In genomic region chr17:39739885-39740356, GRCh38 we compare ENCODE assay signal across 9 cellular contexts. TPM values are rescaled to one million over a fixed set of nuclear protein-coding genes. Genes with fewer than 3 reads are reported as not detected.
DNase-seq lines count a peak whose midpoint lies in the region; ATAC-seq, FAIRE-seq and TF ChIP-seq lines count a peak whose summit lies in the region.
"Had no signal": no experiment of that assay in that cellular context is flagged by ENCODE, and none has a peak within 500 bp of the region (broad histone marks: within the 10 kb centered on the region; RNA-seq: fewer than 3 reads in every experiment).

No MANE protein-coding gene starts in this region.

- intact Hi-C loops in activated CD4-positive, alpha-beta T cell treated with anti-CD3 and anti-CD28 coated beads, Interleukin-2, amount 10 ng/mL, durations not matched to agents 24 days and 14 days (cut with micrococcal nuclease), result loop anchor here (5.0 kb wide), 1 partner anchor 48 kb away; no protein-coding TSS in a partner anchor
- intact Hi-C loops in colonic mucosa (cut with DNase I), result loop anchor here (5.0 kb wide), 1 partner anchor 113 kb away; the partner anchor contains the start of gene PPP1R1B
- intact Hi-C loops in tibial artery (cut with DNase I; ENCODE audit: low total_unique reads), result no loop called here

- POLR2A ChIA-PET in activated CD4-positive, alpha-beta T cell treated with anti-CD3 and anti-CD28 coated beads, Interleukin-2, amount 10 ng/mL, durations not matched to agents 7 days and 5 days (lab: Charles Lee), result no interaction called here

- no peak overlapping the region for H3K4me3 Mint-ChIP-seq in activated CD4-positive, alpha-beta T cell treated with anti-CD3 and anti-CD28 coated beads, Interleukin-2, amount 10 ng/mL, durations not matched to agents 24 days and 14 days
- no peak overlapping the region for H3K4me3 Mint-ChIP-seq in activated CD4-positive, alpha-beta T cell treated with anti-CD3 and anti-CD28 coated beads, Interleukin-2, amount 10 ng/mL, durations not matched to agents 7 days and 5 days

- H3K4me2 ChIP-seq in mesenchymal stem cell (ENCODE audit: low read length, poor library complexity, severe bottlenecking), result peak overlapping the region; percentile 93

- peaks cover 25% of the 10 kb centered on the region for H3K4me1 Mint-ChIP-seq in activated CD4-positive, alpha-beta T cell treated with anti-CD3 and anti-CD28 coated beads, Interleukin-2, amount 10 ng/mL, durations not matched to agents 24 days and 14 days
- H3K4me1 Mint-ChIP-seq in activated CD4-positive, alpha-beta T cell treated with anti-CD3 and anti-CD28 coated beads, Interleukin-2, amount 10 ng/mL, durations not matched to agents 7 days and 5 days, result peaks cover 38% of the 10 kb centered on the region

- H3K4ac ChIP-seq in mesenchymal stem cell (ENCODE audit: low read depth in 1 of 2, low read length in 2 of 2), result no peak overlapping the region

- FAIRE-seq in urothelium cell line (lab: Jason Lieb, UNC), result peak; percentile 59

- H3K23ac ChIP-seq in mesenchymal stem cell (ENCODE audit: low read length in 2 of 2), result no peak overlapping the region

- no peak overlapping the region for H3K14ac ChIP-seq in mesenchymal stem cell (ENCODE audit: low read length in 2 of 2)

- no peaks in the 10 kb centered on the region for H3K36me3 Mint-ChIP-seq in activated CD4-positive, alpha-beta T cell treated with anti-CD3 and anti-CD28 coated beads, Interleukin-2, amount 10 ng/mL, durations not matched to agents 24 days and 14 days (ENCODE audit: low read depth)
- H3K36me3 Mint-ChIP-seq in activated CD4-positive, alpha-beta T cell treated with anti-CD3 and anti-CD28 coated beads, Interleukin-2, amount 10 ng/mL, durations not matched to agents 7 days and 5 days (ENCODE audit: low read depth), result peaks cover 3% of the 10 kb centered on the region

- peak overlapping the region; percentile 87 for H3K27ac ChIP-seq in colonic mucosa
- H3K27ac ChIP-seq in mesenchymal stem cell (ENCODE audit: low read length, poor library complexity, severe bottlenecking), result peak overlapping the region; percentile 89
- no peak overlapping the region for H3K27ac ChIP-seq in tibial artery

- DNase-seq in activated CD4-positive, alpha-beta T cell treated with anti-CD3 and anti-CD28 coated beads, Interleukin-2, amount 10 ng/mL, durations not matched to agents 24 days and 14 days, result no peak
- DNase-seq in activated CD4-positive, alpha-beta T cell treated with anti-CD3 and anti-CD28 coated beads, Interleukin-2, amount 10 ng/mL, durations not matched to agents 7 days and 5 days, result no peak
- no peak for DNase-seq in colonic mucosa
- DNase-seq in mesenchymal stem cell, result no peak
- DNase-seq in urothelium cell line (ENCODE audit: low spot score), result no peak
- DNase-seq in tibial artery, result no peak

- H2AK5ac ChIP-seq in mesenchymal stem cell (ENCODE audit: low read length, severe bottlenecking), result peak overlapping the region; percentile 99

- H3K9me3 Mint-ChIP-seq in activated CD4-positive, alpha-beta T cell treated with anti-CD3 and anti-CD28 coated beads, Interleukin-2, amount 10 ng/mL, durations not matched to agents 24 days and 14 days, result no peaks in the 10 kb centered on the region
- no peaks in the 10 kb centered on the region for H3K9me3 Mint-ChIP-seq in activated CD4-positive, alpha-beta T cell treated with anti-CD3 and anti-CD28 coated beads, Interleukin-2, amount 10 ng/mL, durations not matched to agents 7 days and 5 days

- peaks cover 16% of the 10 kb centered on the region for H3K27me3 Mint-ChIP-seq in activated CD4-positive, alpha-beta T cell treated with anti-CD3 and anti-CD28 coated beads, Interleukin-2, amount 10 ng/mL, durations not matched to agents 24 days and 14 days
- H3K27me3 Mint-ChIP-seq in activated CD4-positive, alpha-beta T cell treated with anti-CD3 and anti-CD28 coated beads, Interleukin-2, amount 10 ng/mL, durations not matched to agents 7 days and 5 days, result peaks cover 6% of the 10 kb centered on the region

- CTCF ChIA-PET in activated CD4-positive, alpha-beta T cell treated with anti-CD3 and anti-CD28 coated beads, Interleukin-2, amount 10 ng/mL, durations not matched to agents 7 days and 5 days (lab: Charles Lee), result interaction anchor here (2.1 kb wide), 1 partner anchor 10 kb away, joined by 9 read pairs; the partner anchor contains the start of gene MIEN1

- H2BK12ac ChIP-seq in mesenchymal stem cell (ENCODE audit: low read length in 2 of 2), result peak overlapping the region in 1 of 2 experiments; percentile 32

- no peak overlapping the region for H2AFZ ChIP-seq in mesenchymal stem cell (ENCODE audit: low read depth, low read length)

- H3K79me1 ChIP-seq in mesenchymal stem cell (replicated peaks; ENCODE audit: low read length, poor library complexity, severe bottlenecking), result peaks cover 24% of the 10 kb centered on the region

- H3K27me3 ChIP-seq in colonic mucosa, result no peaks in the 10 kb centered on the region
- H3K27me3 ChIP-seq in mesenchymal stem cell (ENCODE audit: control insufficient read depth in 1 of 2, insufficient read depth in 1 of 2, low read length in 2 of 2), result peaks cover 0 to 6% of the 10 kb centered on the region in 2 experiments
- peaks cover 11 to 93% of the 10 kb centered on the region in 2 donors for H3K27me3 ChIP-seq in tibial artery

- TF ChIP-seq CTCF in colonic mucosa (IDR thresholded peaks at IDR 0.05), result no peak
- TF ChIP-seq CTCF in tibial artery (IDR thresholded peaks at IDR 0.05), result no peak

- H3K9me3 ChIP-seq in colonic mucosa (no peaks in the 10 kb centered on the region), mesenchymal stem cell (ENCODE audit: control insufficient read depth, low read length) (no peaks in the 10 kb centered on the region), tibial artery (no peaks in the 10 kb centered on the region)

- H4K91ac ChIP-seq in mesenchymal stem cell (ENCODE audit: low read length), result no peak overlapping the region

- no peak overlapping the region for H2BK120ac ChIP-seq in mesenchymal stem cell (ENCODE audit: low read depth, low read length)

- no peaks in the 10 kb centered on the region for H3K4me1 ChIP-seq in colonic mucosa
- H3K4me1 ChIP-seq in mesenchymal stem cell (ENCODE audit: control insufficient read depth, insufficient read depth, low read depth, low read length), result peaks cover 31% of the 10 kb centered on the region
- H3K4me1 ChIP-seq in tibial artery, result peaks cover 6 to 38% (median 27%) of the 10 kb centered on the region in 4 donors

- no peaks in the 10 kb centered on the region for H3K36me3 ChIP-seq in colonic mucosa
- peaks cover 0 to 30% of the 10 kb centered on the region in 2 experiments for H3K36me3 ChIP-seq in mesenchymal stem cell (ENCODE audit: control insufficient read depth in 1 of 2, insufficient read depth in 2 of 2, low read depth in 1 of 2, low read length in 2 of 2)
- peaks cover 0 to 23% (median 0%) of the 10 kb centered on the region in 3 donors for H3K36me3 ChIP-seq in tibial artery

- peak overlapping the region; percentile 45 for H3K27ac Mint-ChIP-seq in activated CD4-positive, alpha-beta T cell treated with anti-CD3 and anti-CD28 coated beads, Interleukin-2, amount 10 ng/mL, durations not matched to agents 24 days and 14 days
- no peak overlapping the region for H3K27ac Mint-ChIP-seq in activated CD4-positive, alpha-beta T cell treated with anti-CD3 and anti-CD28 coated beads, Interleukin-2, amount 10 ng/mL, durations not matched to agents 7 days and 5 days

- H3K4me3 ChIP-seq in colonic mucosa, result peak overlapping the region; percentile 40
- H3K4me3 ChIP-seq in mesenchymal stem cell (ENCODE audit: insufficient read depth in 1 of 2, low read depth in 1 of 2, low read length in 2 of 2), result peak overlapping the region; percentile 46 to 63
- H3K4me3 ChIP-seq in tibial artery, result peak overlapping the region in 1 of 2 donors; percentile 9

- ATAC-seq in GM19452 (IDR thresholded peaks at IDR 0.05; ENCODE audit: unreplicated experiment) (no peak), GM21723 (IDR thresholded peaks at IDR 0.05; ENCODE audit: unreplicated experiment) (no peak)

- WGBS in mesenchymal stem cell, result 33% methylated on average over 3 of the region's 9 CpGs

- no peak overlapping the region for H3K18ac ChIP-seq in mesenchymal stem cell (ENCODE audit: low read depth in 1 of 2, low read length in 2 of 2)

- peak overlapping the region; percentile 65 for H4K8ac ChIP-seq in mesenchymal stem cell (ENCODE audit: low read length)

- H2BK5ac ChIP-seq in mesenchymal stem cell (ENCODE audit: low read depth, low read length, poor library complexity, severe bottlenecking), result peak overlapping the region; percentile 96

- H3K9ac ChIP-seq in colonic mucosa (ENCODE audit: low read depth in 2 of 2, low read length in 2 of 2) (peak overlapping the region; percentile 38 to 98), mesenchymal stem cell (ENCODE audit: low read length) (peak overlapping the region; percentile 61)

- H2BK15ac ChIP-seq in mesenchymal stem cell (ENCODE audit: low read depth, poor library complexity, severe bottlenecking), result no peak overlapping the region

RNA-seq across cellular contexts. Expression of gene GRB7, which starts 2.2 kb away (rescaled TPM):
- total RNA-seq in activated CD4-positive, alpha-beta T cell treated with anti-CD3 and anti-CD28 coated beads, Interleukin-2, amount 10 ng/mL, durations not matched to agents 24 days and 14 days, result 0.30 TPM in 1 of 2 replicates, not detected in the other
- under 1 TPM; 0.69 to 0.81 TPM for total RNA-seq in activated CD4-positive, alpha-beta T cell treated with anti-CD3 and anti-CD28 coated beads, Interleukin-2, amount 10 ng/mL, durations not matched to agents 7 days and 5 days
- 10 to 100 TPM; 22.4 to 40.9 TPM for total RNA-seq in colonic mucosa
- polyA plus RNA-seq in mesenchymal stem cell (2013, experiment 1 of 2), result 0.18 TPM
- polyA plus RNA-seq in mesenchymal stem cell (2013, experiment 2 of 2), result 0.05 TPM
- polyA plus RNA-seq: CD14-positive monocyte had no signal

RNA-seq across cellular contexts. Expression of gene MIEN1, which starts 9.6 kb away (rescaled TPM):
- 29.8 and 33.4 TPM in 2 replicates for total RNA-seq in activated CD4-positive, alpha-beta T cell treated with anti-CD3 and anti-CD28 coated beads, Interleukin-2, amount 10 ng/mL, durations not matched to agents 24 days and 14 days
- 10 to 100 TPM; 49.7 to 50.2 TPM for total RNA-seq in activated CD4-positive, alpha-beta T cell treated with anti-CD3 and anti-CD28 coated beads, Interleukin-2, amount 10 ng/mL, durations not matched to agents 7 days and 5 days
- 100 to 1,000 TPM in 1 of 2 donors, 10 to 100 TPM in 1; 74.1 to 103 TPM for total RNA-seq in colonic mucosa
- polyA plus RNA-seq in mesenchymal stem cell (2013, experiment 1 of 2), result 91.2 TPM
- polyA plus RNA-seq in mesenchymal stem cell (2013, experiment 2 of 2), result 95.9 TPM

RNA-seq across cellular contexts. Expression of gene ERBB2, which starts 40.1 kb away (rescaled TPM):
- 3.1 and 4.3 TPM in 2 replicates for total RNA-seq in activated CD4-positive, alpha-beta T cell treated with anti-CD3 and anti-CD28 coated beads, Interleukin-2, amount 10 ng/mL, durations not matched to agents 24 days and 14 days
- 1 to 10 TPM; 4.5 to 4.6 TPM for total RNA-seq in activated CD4-positive, alpha-beta T cell treated with anti-CD3 and anti-CD28 coated beads, Interleukin-2, amount 10 ng/mL, durations not matched to agents 7 days and 5 days
- total RNA-seq in colonic mucosa, result 100 to 1,000 TPM; 153 to 174 TPM
- 26.2 TPM for polyA plus RNA-seq in mesenchymal stem cell (2013, experiment 1 of 2)
- 25.3 TPM for polyA plus RNA-seq in mesenchymal stem cell (2013, experiment 2 of 2)

RNA-seq across cellular contexts. Expression of gene PGAP3, which starts 52.1 kb away (rescaled TPM):
- 12.5 and 13.5 TPM in 2 replicates for total RNA-seq in activated CD4-positive, alpha-beta T cell treated with anti-CD3 and anti-CD28 coated beads, Interleukin-2, amount 10 ng/mL, durations not matched to agents 24 days and 14 days
- total RNA-seq in activated CD4-positive, alpha-beta T cell treated with anti-CD3 and anti-CD28 coated beads, Interleukin-2, amount 10 ng/mL, durations not matched to agents 7 days and 5 days, result 10 to 100 TPM; 27.0 to 30.6 TPM
- 10 to 100 TPM; 37.3 to 42.0 TPM for total RNA-seq in colonic mucosa
- polyA plus RNA-seq in mesenchymal stem cell (2013, experiment 1 of 2), result 6.1 TPM
- 5.9 TPM for polyA plus RNA-seq in mesenchymal stem cell (2013, experiment 2 of 2)

Comparison
In these comparisons a context has a peak if more than half of its experiments do, and no peak if none do; other contexts are left out.
1. H3K27ac ChIP-seq: peak in colonic mucosa (single experiment) and mesenchymal stem cell (single experiment); none in tibial artery (0 of 2).
2. RNA of gene GRB7, which starts 2.2 kb away (total RNA-seq): 22.4 to 40.9 TPM in colonic mucosa; 0.69 to 0.81 TPM in activated CD4-positive, alpha-beta T cell treated with anti-CD3 and anti-CD28 coated beads, Interleukin-2, amount 10 ng/mL, durations not matched to agents 7 days and 5 days and 0.30 TPM in activated CD4-positive, alpha-beta T cell treated with anti-CD3 and anti-CD28 coated beads, Interleukin-2, amount 10 ng/mL, durations not matched to agents 24 days and 14 days; every median in the first group is over 10 times any median in the second.
3. RNA of gene ERBB2, which starts 40.1 kb away (total RNA-seq): 153 to 174 TPM in colonic mucosa; 4.5 to 4.6 TPM in activated CD4-positive, alpha-beta T cell treated with anti-CD3 and anti-CD28 coated beads, Interleukin-2, amount 10 ng/mL, durations not matched to agents 7 days and 5 days and 3.1 to 4.3 TPM in activated CD4-positive, alpha-beta T cell treated with anti-CD3 and anti-CD28 coated beads, Interleukin-2, amount 10 ng/mL, durations not matched to agents 24 days and 14 days; every median in the first group is over 10 times any median in the second.